In genomic region chr1:96492236-96492635, GRCh38 we compare ENCODE assay signal across 20 cellular contexts.
A peak's percentile ranks its signal among the peaks of the same experiment; 100 is the strongest.
DNase-seq lines count a peak whose midpoint lies in the region; ATAC-seq and TF ChIP-seq lines count a peak whose summit lies in the region.
"Had no signal": no experiment of that assay in that cellular context is flagged by ENCODE, and none has a peak within 500 bp of the region (broad histone marks: within the 10 kb centered on the region; RNA-seq: fewer than 3 reads in every experiment).

No MANE protein-coding gene starts in this region.

- H3K36me3 ChIP-seq in psoas muscle (ENCODE audit: insufficient read depth in 1 of 2, low read depth in 1 of 2), result no peaks in the 10 kb centered on the region
- H3K36me3 ChIP-seq: thoracic aorta had no signal

- no peaks in the 10 kb centered on the region for H3K27me3 ChIP-seq in psoas muscle (ENCODE audit: insufficient read depth in 3 of 3, low read length in 2 of 3)

- ATAC-seq in psoas muscle (peak in 3 of 4 donors; percentile 80 to 84 (median 83)), HG03159 (IDR thresholded peaks at IDR 0.05; ENCODE audit: unreplicated experiment) (no peak), GM21576 (IDR thresholded peaks at IDR 0.05; ENCODE audit: unreplicated experiment) (no peak)

- intact Hi-C loops in psoas muscle (cut with DNase I), result no loop called here

- TF ChIP-seq CTCF in cardiac fibroblast (IDR thresholded peaks at IDR 0.05; ENCODE audit: low read depth, low read length) (no peak), psoas muscle (IDR thresholded peaks at IDR 0.05) (no peak)

- no peaks in the 10 kb centered on the region for H3K4me1 ChIP-seq in psoas muscle

- H3K4me3 ChIP-seq in cardiac fibroblast (replicated peaks in 1 of 2; ENCODE audit: low read depth in 2 of 2, low read length in 2 of 2) (no peak overlapping the region), psoas muscle (no peak overlapping the region)
- H3K4me3 ChIP-seq: thoracic aorta had no signal

- DNase-seq in NCI-H2107 treated with DMSO at 0.1 percent for 48 hours (lab: John Stamatoyannopoulos, UW; ENCODE audit: unreplicated experiment), result peak; percentile 73
- DNase-seq in NCI-H2107 (lab: John Stamatoyannopoulos, UW), result no peak
- peak; percentile 44 for DNase-seq in NCI-H2171 (lab: John Stamatoyannopoulos, UW)
- DNase-seq in cardiac fibroblast (ENCODE audit: low read depth in 2 of 2), result peak; percentile 12 to 36
- peak in 1 of 2 donors; percentile 49 for DNase-seq in psoas muscle
- no peak for DNase-seq in activated naive CD4-positive, alpha-beta T cell treated with anti-CD3 and anti-CD28 coated beads, Interleukin-2, amount 50 U/mL, for 16 hours
- DNase-seq: activated CD4-positive, alpha-beta T cell treated with anti-CD3 and anti-CD28 coated beads, Interleukin-2, amount 10 ng/mL, durations not matched to agents 24 days and 14 days; activated gamma-delta T cell; anterior cingulate cortex; Calu3; endodermal cell; hippocampal formation; midbrain; NCI-H1694 treated with DMSO at 0.1 percent for 48 hours; NK-92 treated with Interleukin-12 subunit alpha and Interleukin-12 subunit beta, amount 100 ng/mL, for 24 hours; retina; RPMI8226 had no signal

- no peaks in the 10 kb centered on the region for H3K9me3 ChIP-seq in psoas muscle
- H3K9me3 ChIP-seq: thoracic aorta had no signal

- H3K27ac ChIP-seq in psoas muscle, result no peak overlapping the region
- H3K27ac ChIP-seq: thoracic aorta had no signal

- 21 to 22% (median 22%) methylated on average over 4 of the region's 4 CpGs for WGBS in psoas muscle, 3 donors

Comparison
In these comparisons a context has a peak if more than half of its experiments do, and no peak if none do; other contexts are left out.
1. DNase-seq: peak in NCI-H2107 treated with DMSO at 0.1 percent for 48 hours (single experiment), NCI-H2171 (single experiment) and cardiac fibroblast (2 of 2); none in NCI-H2107 (single experiment) and activated naive CD4-positive, alpha-beta T cell treated with anti-CD3 and anti-CD28 coated beads, Interleukin-2, amount 50 U/mL, for 16 hours (single experiment).
2. ATAC-seq: peak in psoas muscle (3 of 4); none in HG03159 (single experiment) and GM21576 (single experiment).